28 cellular contexts compared by ENCODE assay signal in the genomic region with DNA sequence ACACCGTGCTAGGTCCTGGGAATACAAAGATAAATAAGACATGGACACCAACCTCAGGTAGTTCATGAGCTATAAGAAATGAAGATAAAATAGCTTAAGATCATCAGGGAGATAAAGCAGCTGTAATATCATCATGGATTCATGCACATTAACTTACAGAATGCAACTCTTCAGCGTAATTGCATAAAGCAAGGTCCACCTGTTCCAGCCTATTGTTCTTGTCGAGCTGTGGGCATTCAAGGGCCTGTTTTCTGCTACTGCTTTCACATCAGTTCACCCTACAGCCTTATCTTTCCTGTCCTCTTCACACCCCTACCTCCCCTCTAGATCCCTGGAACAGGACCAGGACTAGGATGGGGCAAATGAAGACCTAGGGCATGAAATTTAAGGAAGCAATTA.
"Had no signal": no experiment of that assay in that cellular context is flagged by ENCODE, and none has a peak within 500 bp of the region (broad histone marks: within the 10 kb centered on the region; RNA-seq: fewer than 3 reads in every experiment).

No MANE protein-coding gene starts in this region.

- H3K27ac ChIP-seq: adrenal gland, body of pancreas, breast epithelium, coronary artery, SK-N-MC, WERI-Rb-1 had no signal

- H3K4me3 ChIP-seq: adrenal gland, body of pancreas, breast epithelium, coronary artery, SK-N-MC had no signal

- H3K9me3 ChIP-seq: adrenal gland, body of pancreas, breast epithelium had no signal

- H3K27me3 ChIP-seq: adrenal gland, body of pancreas had no signal

- H3K4me1 Mint-ChIP-seq: activated CD4-positive, alpha-beta memory T cell treated with anti-CD3 and anti-CD28 coated beads, Interleukin-2, amount 10 ng/mL, durations not matched to agents 7 days and 5 days; activated CD8-positive, alpha-beta memory T cell treated with anti-CD3 and anti-CD28 coated beads, Interleukin-2, amount 10 ng/mL, durations not matched to agents 7 days and 5 days; activated T-helper 17 cell treated with anti-CD3 and anti-CD28 coated beads, Interleukin-2, amount 50 U/mL, for 72 hours had no signal

- H3K36me3 Mint-ChIP-seq: activated CD8-positive, alpha-beta memory T cell treated with anti-CD3 and anti-CD28 coated beads, Interleukin-2, amount 10 ng/mL, durations not matched to agents 7 days and 5 days; activated naive CD4-positive, alpha-beta T cell treated with anti-CD3 and anti-CD28 coated beads, Interleukin-2, amount 50 U/mL, for 72 hours had no signal

- H3K36me3 ChIP-seq: adrenal gland, breast epithelium, WERI-Rb-1 had no signal

- H3K9me3 Mint-ChIP-seq: activated CD4-positive, alpha-beta memory T cell treated with anti-CD3 and anti-CD28 coated beads, Interleukin-2, amount 10 ng/mL, durations not matched to agents 7 days and 5 days; activated naive CD4-positive, alpha-beta T cell treated with anti-CD3 and anti-CD28 coated beads for 36 hours; activated naive CD4-positive, alpha-beta T cell treated with anti-CD3 and anti-CD28 coated beads, Interleukin-2, amount 50 U/mL, for 72 hours; activated T-cell treated with anti-CD3 and anti-CD28 coated beads, Interleukin-2, amount 50 U/mL, for 72 hours; activated T-helper 17 cell treated with anti-CD3 and anti-CD28 coated beads, Interleukin-2, amount 50 U/mL, for 72 hours had no signal

- H3K4me3 Mint-ChIP-seq: activated CD4-positive, alpha-beta memory T cell treated with anti-CD3 and anti-CD28 coated beads, Interleukin-2, amount 10 ng/mL, durations not matched to agents 7 days and 5 days; activated CD8-positive, alpha-beta memory T cell treated with anti-CD3 and anti-CD28 coated beads, Interleukin-2, amount 10 ng/mL, durations not matched to agents 7 days and 5 days; activated naive CD4-positive, alpha-beta T cell treated with anti-CD3 and anti-CD28 coated beads for 36 hours; activated T-cell treated with anti-CD3 and anti-CD28 coated beads, Interleukin-2, amount 50 U/mL, for 72 hours; activated T-helper 17 cell treated with anti-CD3 and anti-CD28 coated beads, Interleukin-2, amount 50 U/mL, for 72 hours had no signal

- H3K27ac Mint-ChIP-seq: activated CD4-positive, alpha-beta memory T cell treated with anti-CD3 and anti-CD28 coated beads, Interleukin-2, amount 10 ng/mL, durations not matched to agents 7 days and 5 days; activated CD8-positive, alpha-beta memory T cell treated with anti-CD3 and anti-CD28 coated beads, Interleukin-2, amount 10 ng/mL, durations not matched to agents 7 days and 5 days; activated naive CD4-positive, alpha-beta T cell treated with anti-CD3 and anti-CD28 coated beads for 36 hours; activated naive CD4-positive, alpha-beta T cell treated with anti-CD3 and anti-CD28 coated beads, Interleukin-2, amount 50 U/mL, for 72 hours; activated T-cell treated with anti-CD3 and anti-CD28 coated beads, Interleukin-2, amount 50 U/mL, for 72 hours; activated T-helper 17 cell treated with anti-CD3 and anti-CD28 coated beads, Interleukin-2, amount 50 U/mL, for 72 hours had no signal

- H3K4me1 ChIP-seq: adrenal gland, body of pancreas, breast epithelium had no signal

- DNase-seq: activated CD4-positive, alpha-beta memory T cell treated with anti-CD3 and anti-CD28 coated beads, Interleukin-2, amount 10 ng/mL, durations not matched to agents 7 days and 5 days; activated CD4-positive, alpha-beta T cell treated with anti-CD3 and anti-CD28 coated beads for 1 hour; activated CD4-positive, alpha-beta T cell treated with anti-CD3 and anti-CD28 coated beads for 48 hours; activated CD4-positive, CD25-positive, alpha-beta regulatory T cell; activated CD8-positive, alpha-beta memory T cell treated with anti-CD3 and anti-CD28 coated beads for 24 hours; activated CD8-positive, alpha-beta memory T cell treated with anti-CD3 and anti-CD28 coated beads, Interleukin-2, amount 10 ng/mL, durations not matched to agents 7 days and 5 days; activated CD8-positive, alpha-beta memory T cell treated with anti-CD3 and anti-CD28 coated beads, Interleukin-2, amount 50 U/mL, for 48 hours; activated gamma-delta T cell; activated naive CD4-positive, alpha-beta T cell treated with anti-CD3 and anti-CD28 coated beads for 36 hours; activated T-cell treated with anti-CD3 and anti-CD28 coated beads, Interleukin-2, amount 50 U/mL, for 1 hour; activated T-cell treated with anti-CD3 and anti-CD28 coated beads, Interleukin-2, amount 50 U/mL, for 72 hours; adrenal gland; body of pancreas; Karpas-422; NCI-H1436 treated with DMSO at 0.1 percent for 48 hours; NCI-H1694 treated with DMSO at 0.1 percent for 48 hours; NCI-H2081; NCI-H2171 treated with DMSO at 0.1 percent for 48 hours; NCI-H2227 treated with DMSO at 0.1 percent for 48 hours; NCI-H524 treated with DMSO at 0.1 percent for 48 hours; Right ventricle myocardium superior; T1000; WERI-Rb-1 had no signal
